Comparison of ENCODE assay signal across 1 cellular context in the genomic region with DNA sequence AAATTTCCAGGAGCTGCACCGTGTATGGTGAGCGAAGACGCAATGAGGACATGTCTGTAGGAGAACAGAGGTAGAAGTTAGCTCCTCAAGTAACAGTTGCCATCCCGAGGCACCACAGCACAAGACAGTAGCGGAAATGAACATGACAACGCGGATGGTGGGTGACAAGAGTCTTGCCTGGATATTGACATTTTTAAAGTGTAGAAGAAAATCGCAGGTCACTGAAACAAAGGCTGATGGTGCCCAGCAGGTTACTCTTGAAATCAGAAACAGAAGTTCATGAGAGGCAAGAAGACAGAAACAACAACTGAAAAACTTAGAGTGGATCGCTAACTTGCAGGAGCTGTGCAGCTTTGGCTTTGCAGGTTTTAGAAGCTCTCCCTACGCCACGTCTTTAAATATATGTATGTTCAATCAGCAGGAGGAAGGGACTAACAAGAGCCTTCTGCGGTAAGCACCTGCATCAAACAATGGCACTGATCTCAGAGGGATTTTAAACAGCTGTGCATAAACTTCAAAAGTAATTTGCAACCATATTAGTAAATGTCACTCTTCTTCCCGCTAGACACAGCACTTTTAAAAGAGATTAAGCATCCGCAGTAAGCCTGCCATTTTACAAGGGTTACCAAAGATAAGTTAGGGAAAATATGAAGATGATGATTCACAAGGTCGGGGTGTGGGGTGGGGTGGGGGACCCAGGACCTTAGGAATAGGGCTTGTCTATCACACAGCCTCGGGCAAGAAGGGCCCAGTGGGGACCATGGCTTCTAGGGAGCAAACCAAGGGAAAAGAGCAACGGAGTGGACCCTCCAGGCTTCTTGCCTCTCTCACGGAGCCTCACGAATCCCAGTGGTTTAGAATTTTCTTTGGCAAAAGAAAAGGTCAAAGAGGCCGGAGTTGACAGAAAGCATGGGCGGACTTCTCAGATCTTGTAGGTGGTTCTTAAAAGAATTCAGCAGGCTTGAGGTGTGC.
TF ChIP-seq lines count a peak whose summit lies in the region.

No MANE protein-coding gene starts in this region.

TF ChIP-seq in K562, 482 proteins besides CTCF, POLR2A, EP300 and RAD21:
- no peak for TF ChIP-seq PHB2 (IDR thresholded peaks at IDR 0.05; ENCODE audit: low read depth)
- TF ChIP-seq MEF2D (tag; conservative IDR thresholded peaks at IDR 0.05; ENCODE audit: low read depth): no peak
- TF ChIP-seq, protein P1, sequence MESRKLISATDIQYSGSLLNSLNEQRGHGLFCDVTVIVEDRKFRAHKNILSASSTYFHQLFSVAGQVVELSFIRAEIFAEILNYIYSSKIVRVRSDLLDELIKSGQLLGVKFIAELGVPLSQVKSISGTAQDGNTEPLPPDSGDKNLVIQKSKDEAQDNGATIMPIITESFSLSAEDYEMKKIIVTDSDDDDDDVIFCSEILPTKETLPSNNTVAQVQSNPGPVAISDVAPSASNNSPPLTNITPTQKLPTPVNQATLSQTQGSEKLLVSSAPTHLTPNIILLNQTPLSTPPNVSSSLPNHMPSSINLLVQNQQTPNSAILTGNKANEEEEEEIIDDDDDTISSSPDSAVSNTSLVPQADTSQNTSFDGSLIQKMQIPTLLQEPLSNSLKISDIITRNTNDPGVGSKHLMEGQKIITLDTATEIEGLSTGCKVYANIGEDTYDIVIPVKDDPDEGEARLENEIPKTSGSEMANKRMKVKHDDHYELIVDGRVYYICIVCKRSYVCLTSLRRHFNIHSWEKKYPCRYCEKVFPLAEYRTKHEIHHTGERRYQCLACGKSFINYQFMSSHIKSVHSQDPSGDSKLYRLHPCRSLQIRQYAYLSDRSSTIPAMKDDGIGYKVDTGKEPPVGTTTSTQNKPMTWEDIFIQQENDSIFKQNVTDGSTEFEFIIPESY (CRISPR knock-in tag; IDR thresholded peaks at IDR 0.05): peak; percentile 70
- TF ChIP-seq, protein P2, sequence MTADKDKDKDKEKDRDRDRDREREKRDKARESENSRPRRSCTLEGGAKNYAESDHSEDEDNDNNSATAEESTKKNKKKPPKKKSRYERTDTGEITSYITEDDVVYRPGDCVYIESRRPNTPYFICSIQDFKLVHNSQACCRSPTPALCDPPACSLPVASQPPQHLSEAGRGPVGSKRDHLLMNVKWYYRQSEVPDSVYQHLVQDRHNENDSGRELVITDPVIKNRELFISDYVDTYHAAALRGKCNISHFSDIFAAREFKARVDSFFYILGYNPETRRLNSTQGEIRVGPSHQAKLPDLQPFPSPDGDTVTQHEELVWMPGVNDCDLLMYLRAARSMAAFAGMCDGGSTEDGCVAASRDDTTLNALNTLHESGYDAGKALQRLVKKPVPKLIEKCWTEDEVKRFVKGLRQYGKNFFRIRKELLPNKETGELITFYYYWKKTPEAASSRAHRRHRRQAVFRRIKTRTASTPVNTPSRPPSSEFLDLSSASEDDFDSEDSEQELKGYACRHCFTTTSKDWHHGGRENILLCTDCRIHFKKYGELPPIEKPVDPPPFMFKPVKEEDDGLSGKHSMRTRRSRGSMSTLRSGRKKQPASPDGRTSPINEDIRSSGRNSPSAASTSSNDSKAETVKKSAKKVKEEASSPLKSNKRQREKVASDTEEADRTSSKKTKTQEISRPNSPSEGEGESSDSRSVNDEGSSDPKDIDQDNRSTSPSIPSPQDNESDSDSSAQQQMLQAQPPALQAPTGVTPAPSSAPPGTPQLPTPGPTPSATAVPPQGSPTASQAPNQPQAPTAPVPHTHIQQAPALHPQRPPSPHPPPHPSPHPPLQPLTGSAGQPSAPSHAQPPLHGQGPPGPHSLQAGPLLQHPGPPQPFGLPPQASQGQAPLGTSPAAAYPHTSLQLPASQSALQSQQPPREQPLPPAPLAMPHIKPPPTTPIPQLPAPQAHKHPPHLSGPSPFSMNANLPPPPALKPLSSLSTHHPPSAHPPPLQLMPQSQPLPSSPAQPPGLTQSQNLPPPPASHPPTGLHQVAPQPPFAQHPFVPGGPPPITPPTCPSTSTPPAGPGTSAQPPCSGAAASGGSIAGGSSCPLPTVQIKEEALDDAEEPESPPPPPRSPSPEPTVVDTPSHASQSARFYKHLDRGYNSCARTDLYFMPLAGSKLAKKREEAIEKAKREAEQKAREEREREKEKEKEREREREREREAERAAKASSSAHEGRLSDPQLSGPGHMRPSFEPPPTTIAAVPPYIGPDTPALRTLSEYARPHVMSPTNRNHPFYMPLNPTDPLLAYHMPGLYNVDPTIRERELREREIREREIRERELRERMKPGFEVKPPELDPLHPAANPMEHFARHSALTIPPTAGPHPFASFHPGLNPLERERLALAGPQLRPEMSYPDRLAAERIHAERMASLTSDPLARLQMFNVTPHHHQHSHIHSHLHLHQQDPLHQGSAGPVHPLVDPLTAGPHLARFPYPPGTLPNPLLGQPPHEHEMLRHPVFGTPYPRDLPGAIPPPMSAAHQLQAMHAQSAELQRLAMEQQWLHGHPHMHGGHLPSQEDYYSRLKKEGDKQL (CRISPR knock-in tag; IDR thresholded peaks at IDR 0.05; ENCODE audit: borderline replicate concordance): no peak
- no peak for TF ChIP-seq ZNF707 (CRISPR knock-in tag; conservative IDR thresholded peaks at IDR 0.05)
- TF ChIP-seq, protein P3, sequence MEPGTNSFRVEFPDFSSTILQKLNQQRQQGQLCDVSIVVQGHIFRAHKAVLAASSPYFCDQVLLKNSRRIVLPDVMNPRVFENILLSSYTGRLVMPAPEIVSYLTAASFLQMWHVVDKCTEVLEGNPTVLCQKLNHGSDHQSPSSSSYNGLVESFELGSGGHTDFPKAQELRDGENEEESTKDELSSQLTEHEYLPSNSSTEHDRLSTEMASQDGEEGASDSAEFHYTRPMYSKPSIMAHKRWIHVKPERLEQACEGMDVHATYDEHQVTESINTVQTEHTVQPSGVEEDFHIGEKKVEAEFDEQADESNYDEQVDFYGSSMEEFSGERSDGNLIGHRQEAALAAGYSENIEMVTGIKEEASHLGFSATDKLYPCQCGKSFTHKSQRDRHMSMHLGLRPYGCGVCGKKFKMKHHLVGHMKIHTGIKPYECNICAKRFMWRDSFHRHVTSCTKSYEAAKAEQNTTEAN (CRISPR knock-in tag; IDR thresholded peaks at IDR 0.05): no peak
- no peak for TF ChIP-seq CHD4 (IDR thresholded peaks at IDR 0.05; ENCODE audit: insufficient read depth, insufficient replicate concordance, low read depth, low read length, poor library complexity, severe bottlenecking)
- no peak for TF ChIP-seq DIDO1 (tag; IDR thresholded peaks at IDR 0.05; ENCODE audit: low read depth)
- 0 out of 2 replicates have a peak, but pooled peaks have one; percentile 31 for TF ChIP-seq AFF4 (CRISPR knock-in tag; IDR thresholded peaks at IDR 0.05)
- TF ChIP-seq KLF6 (CRISPR knock-in tag; IDR thresholded peaks at IDR 0.05; ENCODE audit: borderline replicate concordance): no peak
- TF ChIP-seq THAP7 (CRISPR knock-in tag; IDR thresholded peaks at IDR 0.05): no peak
- TF ChIP-seq ARID2 (IDR thresholded peaks at IDR 0.05): no peak
- peak; percentile 49 for TF ChIP-seq TCF3 (CRISPR knock-in tag; IDR thresholded peaks at IDR 0.05)
- TF ChIP-seq MAFK (IDR thresholded peaks at IDR 0.05; ENCODE audit: low read length): no peak
- TF ChIP-seq MEIS2 (IDR thresholded peaks at IDR 0.05; ENCODE audit: partially characterized antibody): peak; percentile 19
